In genomic region chr17:7704601-7705268, GRCh38 we compare ENCODE assay signal across 8 cellular contexts. TPM values are rescaled to one million over a fixed set of nuclear protein-coding genes. Genes with fewer than 3 reads are reported as not detected.
DNase-seq lines count a peak whose midpoint lies in the region; ATAC-seq and TF ChIP-seq lines count a peak whose summit lies in the region.

Gene EFNB3, plus strand, starts transcription at chr17:7705202. Its CDS starts 397 bp downstream, at chr17:7705599.

- H3K36me3 Mint-ChIP-seq in activated CD8-positive, alpha-beta memory T cell treated with anti-CD3 and anti-CD28 coated beads, Interleukin-2, amount 10 ng/mL, durations not matched to agents 7 days and 5 days, result peaks cover 8% of the 10 kb centered on the region
- H3K36me3 Mint-ChIP-seq in endothelial cell (ENCODE audit: low read depth, unreplicated experiment), result no peaks in the 10 kb centered on the region
- H3K36me3 Mint-ChIP-seq in nephron (ENCODE audit: low read depth), result peaks cover 11% of the 10 kb centered on the region

- H3K4me1 Mint-ChIP-seq in activated CD8-positive, alpha-beta memory T cell treated with anti-CD3 and anti-CD28 coated beads, Interleukin-2, amount 10 ng/mL, durations not matched to agents 7 days and 5 days, result peaks cover 10% of the 10 kb centered on the region
- peaks cover 36% of the 10 kb centered on the region for H3K4me1 Mint-ChIP-seq in endothelial cell (ENCODE audit: unreplicated experiment)
- peaks cover 27% of the 10 kb centered on the region for H3K4me1 Mint-ChIP-seq in nephron

- no peak for DNase-seq in activated CD8-positive, alpha-beta memory T cell treated with anti-CD3 and anti-CD28 coated beads, Interleukin-2, amount 10 ng/mL, durations not matched to agents 7 days and 5 days
- no peak for DNase-seq in activated CD8-positive, alpha-beta memory T cell treated with anti-CD3 and anti-CD28 coated beads, Interleukin-2, amount 50 U/mL, for 4 hours
- DNase-seq in PC-3 (peak; percentile 39), endothelial cell (ENCODE audit: low spot score) (peak; percentile 74), HUDEP-2 (lab: John Stamatoyannopoulos, UW; ENCODE audit: unreplicated experiment in 76 of 76) (no peak)
- no peak for DNase-seq in stimulated activated CD4-positive, alpha-beta T cell treated with anti-CD3 and anti-CD28 coated beads, Interleukin-1b, Interleukin-23, amount 100 ng/mL, for 48 hours

- H3K27ac ChIP-seq in PC-3 (ENCODE audit: low read length), result no peak within 1 kb of the TSS

- H3K9ac ChIP-seq in PC-3 (ENCODE audit: low read length), result peak within 1 kb of the TSS; percentile 17; the same call in 1 of the 2 replicates

- no peak within 1 kb of the TSS for H3K27ac Mint-ChIP-seq in activated CD8-positive, alpha-beta memory T cell treated with anti-CD3 and anti-CD28 coated beads, Interleukin-2, amount 10 ng/mL, durations not matched to agents 7 days and 5 days
- H3K27ac Mint-ChIP-seq in endothelial cell (ENCODE audit: unreplicated experiment), result peak within 1 kb of the TSS; percentile 89
- peak within 1 kb of the TSS in 2 of 3 experiments; percentile 65 to 90 for H3K27ac Mint-ChIP-seq in nephron

- no peaks in the 10 kb centered on the region for H3K27me3 ChIP-seq in PC-3 (ENCODE audit: low read length)

- H3K79me2 ChIP-seq in PC-3 (ENCODE audit: low read length), result no peaks in the 10 kb centered on the region

- peak; percentile 26 for ATAC-seq in activated CD8-positive, alpha-beta memory T cell treated with anti-CD3 and anti-CD28 coated beads, Interleukin-2, amount 10 ng/mL, durations not matched to agents 7 days and 5 days
- ATAC-seq in PC-3, result peak; percentile 76
- ATAC-seq in GM18873 (IDR thresholded peaks at IDR 0.05; ENCODE audit: low FRiP score, unreplicated experiment), result no peak

- peak within 1 kb of the TSS; percentile 70 for H3K4me3 ChIP-seq in PC-3 (ENCODE audit: low read length)

- H4K20me1 ChIP-seq in PC-3 (ENCODE audit: low read length), result no peaks in the 10 kb centered on the region

- no peaks in the 10 kb centered on the region for H3K9me3 ChIP-seq in PC-3 (ENCODE audit: low read length)

- BruUV-seq in PC-3 (replicated peaks; lab: Mats Ljungman, UMichigan), result no TSS peak

- CTCF ChIA-PET in activated CD8-positive, alpha-beta memory T cell treated with anti-CD3 and anti-CD28 coated beads, Interleukin-2, amount 10 ng/mL, durations not matched to agents 7 days and 5 days (lab: Charles Lee), result interaction anchor here (1.0 to 2.9 kb wide), 4 partner anchors 10 to 17 kb away, joined by 3 to 11 read pairs (median 6); partner anchors contain the start of genes DNAH2, TP53 and WRAP53
- CTCF ChIA-PET in PC-3 (lab: Charles Lee), result interaction anchor here (0.8 kb wide), 1 partner anchor 17 kb away, joined by 4 read pairs; no protein-coding TSS in a partner anchor

- H3K27me3 Mint-ChIP-seq in activated CD8-positive, alpha-beta memory T cell treated with anti-CD3 and anti-CD28 coated beads, Interleukin-2, amount 10 ng/mL, durations not matched to agents 7 days and 5 days, result peaks cover 42% of the 10 kb centered on the region
- H3K27me3 Mint-ChIP-seq in endothelial cell (ENCODE audit: unreplicated experiment) (peaks cover 17% of the 10 kb centered on the region), nephron (ENCODE audit: low read depth) (peaks cover 29% of the 10 kb centered on the region)

- H3F3A ChIP-seq in PC-3 (ENCODE audit: low read length, unreplicated experiment), result no peaks in the 10 kb centered on the region

- peak within 1 kb of the TSS; percentile 87 for H3K4me2 ChIP-seq in PC-3 (ENCODE audit: low read length)

- no peak within 1 kb of the TSS for H3K4me3 Mint-ChIP-seq in activated CD8-positive, alpha-beta memory T cell treated with anti-CD3 and anti-CD28 coated beads, Interleukin-2, amount 10 ng/mL, durations not matched to agents 7 days and 5 days
- H3K4me3 Mint-ChIP-seq in endothelial cell (ENCODE audit: unreplicated experiment) (peak within 1 kb of the TSS; percentile 89), nephron (peak within 1 kb of the TSS; percentile 89 to 94 (median 90))

- no peaks in the 10 kb centered on the region for H3K9me2 ChIP-seq in PC-3 (replicated peaks; ENCODE audit: low read length)

- no peaks in the 10 kb centered on the region for H3K4me1 ChIP-seq in PC-3 (ENCODE audit: insufficient read depth, low read length)

- POLR2A ChIA-PET in PC-3 (lab: Charles Lee; ENCODE audit: unreplicated experiment), result no interaction called here

- TF ChIP-seq CTCF in PC-3 (conservative IDR thresholded peaks at IDR 0.05; ENCODE audit: low read depth, low read length) (no peak), endothelial cell (IDR thresholded peaks at IDR 0.05; ENCODE audit: unreplicated experiment) (no peak), nephron (IDR thresholded peaks at IDR 0.05; ENCODE audit: unreplicated experiment in 3 of 3) (no peak)

- intact Hi-C loops in PC-3 (cut with micrococcal nuclease), result no loop called here

- H3K9me3 Mint-ChIP-seq in activated CD8-positive, alpha-beta memory T cell treated with anti-CD3 and anti-CD28 coated beads, Interleukin-2, amount 10 ng/mL, durations not matched to agents 7 days and 5 days (ENCODE audit: low read depth), result no peaks in the 10 kb centered on the region
- H3K9me3 Mint-ChIP-seq in endothelial cell (ENCODE audit: unreplicated experiment), result no peaks in the 10 kb centered on the region
- no peaks in the 10 kb centered on the region for H3K9me3 Mint-ChIP-seq in nephron

- no peaks in the 10 kb centered on the region for H3K36me3 ChIP-seq in PC-3 (ENCODE audit: low read depth, low read length)

- peak within 1 kb of the TSS; percentile 80 for H2AFZ ChIP-seq in PC-3 (ENCODE audit: low read length)

RNA-seq across cellular contexts. Expression of gene EFNB3, which starts in this region (rescaled TPM):
- total RNA-seq in activated CD8-positive, alpha-beta memory T cell treated with anti-CD3 and anti-CD28 coated beads, Interleukin-2, amount 10 ng/mL, durations not matched to agents 7 days and 5 days, result not detected
- total RNA-seq in PC-3 (2014; rRNA removed) (4.9 and 7.7 TPM in 2 replicates), endothelial cell (ENCODE audit: unreplicated experiment) (61.9 TPM)

Comparison
In these comparisons a context has a peak if more than half of its experiments do, and no peak if none do; other contexts are left out.
1. Peak in ATAC-seq in activated CD8-positive, alpha-beta memory T cell treated with anti-CD3 and anti-CD28 coated beads, Interleukin-2, amount 10 ng/mL, durations not matched to agents 7 days and 5 days; RNA of the gene not detected or under 1 TPM.
2. DNase-seq: peak in PC-3 (single experiment) and endothelial cell (single experiment); none in activated CD8-positive, alpha-beta memory T cell treated with anti-CD3 and anti-CD28 coated beads, Interleukin-2, amount 10 ng/mL, durations not matched to agents 7 days and 5 days (single experiment), activated CD8-positive, alpha-beta memory T cell treated with anti-CD3 and anti-CD28 coated beads, Interleukin-2, amount 50 U/mL, for 4 hours (single experiment), HUDEP-2 (0 of 76) and stimulated activated CD4-positive, alpha-beta T cell treated with anti-CD3 and anti-CD28 coated beads, Interleukin-1b, Interleukin-23, amount 100 ng/mL, for 48 hours (single experiment).